Comparison of ENCODE assay signal across 8 cellular contexts in the genomic region with DNA sequence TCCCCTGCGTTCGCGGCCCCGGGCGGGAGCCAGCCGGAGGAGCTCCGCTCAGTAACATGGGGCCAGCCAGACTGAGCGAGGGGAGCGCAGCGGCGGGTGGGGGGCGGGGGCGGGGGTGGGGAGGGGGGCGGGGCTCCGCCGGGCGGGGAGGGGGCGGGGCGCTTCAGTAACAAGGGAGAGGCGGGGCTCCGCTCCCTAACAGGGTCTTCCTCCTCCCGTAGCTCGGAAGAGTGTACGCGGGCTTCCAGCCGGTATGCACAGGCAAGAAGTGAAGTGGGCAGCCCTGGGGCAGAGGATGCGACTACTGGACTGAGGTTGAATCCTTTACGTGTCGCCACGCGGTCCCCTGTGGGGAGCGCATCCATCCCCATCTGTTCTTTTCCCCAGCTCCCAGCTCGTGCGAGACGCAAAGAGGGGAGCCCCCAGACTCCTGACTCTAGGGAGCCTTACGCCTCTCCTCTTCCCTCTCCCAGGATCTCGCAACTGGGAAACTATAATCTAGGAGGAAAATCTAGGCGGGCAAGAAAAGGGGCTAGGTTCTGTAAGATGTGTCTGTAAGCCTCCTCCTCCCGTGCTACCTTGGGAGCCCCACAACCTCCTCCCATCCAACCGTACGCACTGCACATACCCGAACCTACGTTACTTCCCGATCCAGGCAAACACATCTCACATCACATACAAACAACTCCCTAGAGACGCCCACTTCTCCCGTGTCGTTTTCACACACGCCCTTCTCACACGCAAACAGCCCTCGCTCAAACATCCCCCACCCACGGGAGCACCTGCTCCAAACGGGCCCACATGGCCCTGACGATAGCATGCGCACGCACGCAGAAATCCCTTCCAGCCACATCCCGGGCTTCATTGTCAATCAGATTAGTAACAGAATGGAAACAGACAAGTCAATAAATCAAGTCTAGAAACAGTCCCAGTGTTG. TPM values are rescaled to one million over a fixed set of nuclear protein-coding genes. Genes with fewer than 3 reads are reported as not detected.
DNase-seq lines count a peak whose midpoint lies in the region; ATAC-seq and TF ChIP-seq lines count a peak whose summit lies in the region.

A gene with protein sequence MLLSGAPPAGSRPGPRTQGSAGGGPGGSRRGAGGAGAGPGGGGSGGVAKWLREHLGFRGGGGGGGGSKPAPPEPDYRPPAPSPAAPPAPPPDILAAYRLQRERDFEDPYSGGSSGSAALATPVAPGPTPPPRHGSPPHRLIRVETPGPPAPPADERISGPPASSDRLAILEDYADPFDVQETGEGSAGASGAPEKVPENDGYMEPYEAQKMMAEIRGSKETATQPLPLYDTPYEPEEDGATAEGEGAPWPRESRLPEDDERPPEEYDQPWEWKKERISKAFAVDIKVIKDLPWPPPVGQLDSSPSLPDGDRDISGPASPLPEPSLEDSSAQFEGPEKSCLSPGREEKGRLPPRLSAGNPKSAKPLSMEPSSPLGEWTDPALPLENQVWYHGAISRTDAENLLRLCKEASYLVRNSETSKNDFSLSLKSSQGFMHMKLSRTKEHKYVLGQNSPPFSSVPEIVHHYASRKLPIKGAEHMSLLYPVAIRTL (minus strand): TSS at position 73 of the 937 bp plus-strand sequence. CDS start 15 bp downstream, at position 58.

- TF ChIP-seq CTCF in A673 (conservative IDR thresholded peaks at IDR 0.05; ENCODE audit: low read depth, low read length): no peak
- TF ChIP-seq CTCF in endothelial cell (IDR thresholded peaks at IDR 0.05; ENCODE audit: unreplicated experiment): no peak

- H3K9me3 ChIP-seq in A673 (ENCODE audit: low read depth, low read length, poor library complexity, severe bottlenecking) (no peaks in the 10 kb centered on the region), mucosa of stomach (ENCODE audit: control insufficient read depth, low read length) (no peaks in the 10 kb centered on the region)

- peak within 1 kb of the TSS; percentile 28 for H3K27ac Mint-ChIP-seq in activated CD8-positive, alpha-beta memory T cell treated with anti-CD3 and anti-CD28 coated beads, Interleukin-2, amount 10 ng/mL, durations not matched to agents 7 days and 5 days
- H3K27ac Mint-ChIP-seq in endothelial cell (ENCODE audit: unreplicated experiment): peak within 1 kb of the TSS; percentile 86

- DNase-seq in A673 (ENCODE audit: low spot score) (peak; percentile 83), NCI-H524 treated with DMSO at 0.1 percent for 48 hours (lab: John Stamatoyannopoulos, UW) (peak; percentile 50), endothelial cell (ENCODE audit: low spot score) (peak; percentile 50)
- peak; percentile 52 for DNase-seq in activated CD8-positive, alpha-beta memory T cell treated with anti-CD3 and anti-CD28 coated beads, Interleukin-2, amount 10 ng/mL, durations not matched to agents 7 days and 5 days
- DNase-seq in stimulated activated CD8-positive, alpha-beta memory T cell treated with anti-CD3 and anti-CD28 coated beads, Interleukin-7, amount 100 ng/mL, for 4 hours (ENCODE audit: low read depth in 2 of 2): peak; percentile 78 to 83

- H3K27me3 Mint-ChIP-seq in activated CD8-positive, alpha-beta memory T cell treated with anti-CD3 and anti-CD28 coated beads, Interleukin-2, amount 10 ng/mL, durations not matched to agents 7 days and 5 days: peaks cover 21% of the 10 kb centered on the region
- H3K27me3 Mint-ChIP-seq in endothelial cell (ENCODE audit: unreplicated experiment): peaks cover 18% of the 10 kb centered on the region

- H3K36me3 ChIP-seq in A673 (ENCODE audit: insufficient read depth, low read length, poor library complexity, severe bottlenecking): no peaks in the 10 kb centered on the region
- no peaks in the 10 kb centered on the region for H3K36me3 ChIP-seq in mucosa of stomach (ENCODE audit: control insufficient read depth, insufficient read depth, low read length)

- ATAC-seq in GM21390 (IDR thresholded peaks at IDR 0.05; ENCODE audit: unreplicated experiment): peak; percentile 57
- ATAC-seq in activated CD8-positive, alpha-beta memory T cell treated with anti-CD3 and anti-CD28 coated beads, Interleukin-2, amount 10 ng/mL, durations not matched to agents 7 days and 5 days: peak; percentile 72
- ATAC-seq in GM21576 (IDR thresholded peaks at IDR 0.05; ENCODE audit: unreplicated experiment): no peak

- H3K4me1 Mint-ChIP-seq in activated CD8-positive, alpha-beta memory T cell treated with anti-CD3 and anti-CD28 coated beads, Interleukin-2, amount 10 ng/mL, durations not matched to agents 7 days and 5 days: peaks cover 7% of the 10 kb centered on the region
- H3K4me1 Mint-ChIP-seq in endothelial cell (ENCODE audit: unreplicated experiment): peaks cover 24% of the 10 kb centered on the region

- intact Hi-C loops in A673 (cut with micrococcal nuclease; ENCODE audit: unreplicated experiment): no loop called here

- H3K9ac ChIP-seq in mucosa of stomach (ENCODE audit: low read length): peak within 1 kb of the TSS; percentile 64

- POLR2A ChIA-PET in A673 (lab: Charles Lee; ENCODE audit: low non-redundant PET): interaction anchor here (0.7 to 1.2 kb wide), 2 partner anchors 21 to 214 kb away, joined by 3 to 5 read pairs; a partner anchor contains a TSS

- peak within 1 kb of the TSS; percentile 69 for H3K4me3 Mint-ChIP-seq in activated CD8-positive, alpha-beta memory T cell treated with anti-CD3 and anti-CD28 coated beads, Interleukin-2, amount 10 ng/mL, durations not matched to agents 7 days and 5 days
- peak within 1 kb of the TSS; percentile 96 for H3K4me3 Mint-ChIP-seq in endothelial cell (ENCODE audit: unreplicated experiment)

- H3K36me3 Mint-ChIP-seq in activated CD8-positive, alpha-beta memory T cell treated with anti-CD3 and anti-CD28 coated beads, Interleukin-2, amount 10 ng/mL, durations not matched to agents 7 days and 5 days: no peaks in the 10 kb centered on the region
- peaks cover 5% of the 10 kb centered on the region for H3K36me3 Mint-ChIP-seq in endothelial cell (ENCODE audit: low read depth, unreplicated experiment)

- H3K4me3 ChIP-seq in A673 (ENCODE audit: low read depth, low read length, poor library complexity, severe bottlenecking): peak within 1 kb of the TSS; percentile 89
- H3K4me3 ChIP-seq in mucosa of stomach (ENCODE audit: low read length): peak within 1 kb of the TSS; percentile 47

- H3K27me3 ChIP-seq in A673 (replicated peaks; ENCODE audit: insufficient read depth, low read depth, low read length, poor library complexity) (no peaks in the 10 kb centered on the region), mucosa of stomach (ENCODE audit: control insufficient read depth, insufficient read depth, low read length) (peaks cover 6% of the 10 kb centered on the region)

- no TSS peak for BruUV-seq in A673 (replicated peaks; lab: Mats Ljungman, UMichigan)

- H3K9me3 Mint-ChIP-seq in activated CD8-positive, alpha-beta memory T cell treated with anti-CD3 and anti-CD28 coated beads, Interleukin-2, amount 10 ng/mL, durations not matched to agents 7 days and 5 days (ENCODE audit: low read depth): no peaks in the 10 kb centered on the region
- no peaks in the 10 kb centered on the region for H3K9me3 Mint-ChIP-seq in endothelial cell (ENCODE audit: unreplicated experiment)

- H3K4me1 ChIP-seq in A673 (ENCODE audit: insufficient read depth, low read length, poor library complexity, severe bottlenecking): peaks cover 31% of the 10 kb centered on the region
- peaks cover 8% of the 10 kb centered on the region for H3K4me1 ChIP-seq in mucosa of stomach (ENCODE audit: control insufficient read depth, insufficient read depth, low read length)

- H3K27ac ChIP-seq in A673 (ENCODE audit: low read depth, low read length, poor library complexity, severe bottlenecking): peak within 1 kb of the TSS; percentile 84

- CTCF ChIA-PET in A673 (lab: Charles Lee): interaction anchor here (0.5 to 1.2 kb wide), 3 partner anchors 10 to 25 kb away, joined by 3 to 7 read pairs (median 3); no protein-coding TSS in a partner anchor
- CTCF ChIA-PET in activated CD8-positive, alpha-beta memory T cell treated with anti-CD3 and anti-CD28 coated beads, Interleukin-2, amount 10 ng/mL, durations not matched to agents 7 days and 5 days (lab: Charles Lee): interaction anchor here (0.6 to 1.5 kb wide), 4 partner anchors 8 to 17 kb away, joined by 3 to 5 read pairs (median 4); no protein-coding TSS in a partner anchor

RNA-seq across cellular contexts. Expression of the gene that starts here (rescaled TPM):
- 42.9 and 43.2 TPM in 2 replicates for total RNA-seq in A673 (2021)
- total RNA-seq in activated CD8-positive, alpha-beta memory T cell treated with anti-CD3 and anti-CD28 coated beads, Interleukin-2, amount 10 ng/mL, durations not matched to agents 7 days and 5 days: 1 to 10 TPM; 2.2 to 4.5 TPM
- total RNA-seq in endothelial cell (ENCODE audit: unreplicated experiment): 23.0 TPM
